ENCODE assay signal across 1 cellular context in the genomic region with DNA sequence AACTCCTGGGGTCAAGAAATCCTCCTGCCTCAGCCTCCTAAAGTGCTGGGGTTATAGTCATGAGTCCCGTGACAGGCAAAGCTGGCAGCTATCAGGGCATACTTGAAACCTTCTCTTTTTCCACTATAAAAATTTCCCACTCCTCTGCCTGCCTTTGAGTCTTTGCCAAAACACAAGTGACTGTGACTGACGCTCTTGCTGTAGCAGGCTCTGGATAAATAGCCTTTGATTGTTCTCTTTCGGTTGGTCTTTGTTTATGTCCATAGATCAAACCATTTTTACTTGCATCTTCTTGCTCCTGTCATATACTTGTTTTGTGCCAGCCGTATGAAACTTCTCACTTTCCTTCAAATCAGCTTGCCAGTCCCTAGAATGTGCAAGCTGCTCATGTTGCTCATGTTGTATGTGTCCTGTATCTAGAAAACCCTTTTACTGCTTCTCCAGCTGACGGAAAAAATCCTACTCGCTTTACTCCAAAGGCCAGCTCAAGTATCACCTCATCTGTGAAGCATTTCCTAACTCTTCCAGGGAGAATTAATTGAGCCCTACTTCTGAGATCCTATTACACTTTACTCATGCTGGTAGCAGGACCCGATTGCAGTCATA.
TF ChIP-seq lines count a peak whose summit lies in the region.

No MANE protein-coding gene starts in this region.

TF ChIP-seq in GM23338, 12 proteins besides CTCF, POLR2A, EP300 and RAD21 (continued from another document):
- TF ChIP-seq, protein P1, sequence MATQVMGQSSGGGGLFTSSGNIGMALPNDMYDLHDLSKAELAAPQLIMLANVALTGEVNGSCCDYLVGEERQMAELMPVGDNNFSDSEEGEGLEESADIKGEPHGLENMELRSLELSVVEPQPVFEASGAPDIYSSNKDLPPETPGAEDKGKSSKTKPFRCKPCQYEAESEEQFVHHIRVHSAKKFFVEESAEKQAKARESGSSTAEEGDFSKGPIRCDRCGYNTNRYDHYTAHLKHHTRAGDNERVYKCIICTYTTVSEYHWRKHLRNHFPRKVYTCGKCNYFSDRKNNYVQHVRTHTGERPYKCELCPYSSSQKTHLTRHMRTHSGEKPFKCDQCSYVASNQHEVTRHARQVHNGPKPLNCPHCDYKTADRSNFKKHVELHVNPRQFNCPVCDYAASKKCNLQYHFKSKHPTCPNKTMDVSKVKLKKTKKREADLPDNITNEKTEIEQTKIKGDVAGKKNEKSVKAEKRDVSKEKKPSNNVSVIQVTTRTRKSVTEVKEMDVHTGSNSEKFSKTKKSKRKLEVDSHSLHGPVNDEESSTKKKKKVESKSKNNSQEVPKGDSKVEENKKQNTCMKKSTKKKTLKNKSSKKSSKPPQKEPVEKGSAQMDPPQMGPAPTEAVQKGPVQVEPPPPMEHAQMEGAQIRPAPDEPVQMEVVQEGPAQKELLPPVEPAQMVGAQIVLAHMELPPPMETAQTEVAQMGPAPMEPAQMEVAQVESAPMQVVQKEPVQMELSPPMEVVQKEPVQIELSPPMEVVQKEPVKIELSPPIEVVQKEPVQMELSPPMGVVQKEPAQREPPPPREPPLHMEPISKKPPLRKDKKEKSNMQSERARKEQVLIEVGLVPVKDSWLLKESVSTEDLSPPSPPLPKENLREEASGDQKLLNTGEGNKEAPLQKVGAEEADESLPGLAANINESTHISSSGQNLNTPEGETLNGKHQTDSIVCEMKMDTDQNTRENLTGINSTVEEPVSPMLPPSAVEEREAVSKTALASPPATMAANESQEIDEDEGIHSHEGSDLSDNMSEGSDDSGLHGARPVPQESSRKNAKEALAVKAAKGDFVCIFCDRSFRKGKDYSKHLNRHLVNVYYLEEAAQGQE (IDR thresholded peaks at IDR 0.05; ENCODE audit: unreplicated experiment), result no peak
- TF ChIP-seq NANOG (IDR thresholded peaks at IDR 0.05; ENCODE audit: borderline replicate concordance) (no peak), CREB1 (CRISPR knock-in tag; IDR thresholded peaks at IDR 0.05; ENCODE audit: low read depth) (no peak)
TF ChIP-seq in GM23338: peak in this region for 0.
